12 cellular contexts compared by ENCODE assay signal in the genomic region with DNA sequence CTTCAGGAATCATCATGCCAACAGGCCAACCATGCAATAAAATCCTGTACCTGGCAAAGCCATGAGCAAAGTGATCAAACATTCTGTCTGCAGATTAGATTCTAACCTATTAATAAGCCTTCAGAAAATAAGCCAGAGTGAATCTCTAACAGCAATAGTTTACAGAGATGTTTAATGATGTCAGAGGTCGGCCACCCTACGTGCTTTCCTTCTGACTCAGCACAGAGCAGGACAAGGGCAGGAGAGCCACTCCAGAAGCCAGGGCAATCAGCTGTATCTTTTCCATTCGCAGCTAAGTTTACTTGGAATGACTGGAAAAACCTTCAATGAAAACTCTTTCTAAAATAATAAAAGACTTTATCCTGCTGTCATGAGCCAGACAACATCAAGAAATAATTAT. TPM values are rescaled to one million over a fixed set of nuclear protein-coding genes. Genes with fewer than 3 reads are reported as not detected.
DNase-seq lines count a peak whose midpoint lies in the region; ATAC-seq and TF ChIP-seq lines count a peak whose summit lies in the region.
"Had no signal": no experiment of that assay in that cellular context is flagged by ENCODE, and none has a peak within 500 bp of the region (broad histone marks: within the 10 kb centered on the region; RNA-seq: fewer than 3 reads in every experiment).

No MANE protein-coding gene starts in this region.

- H3K4me3 Mint-ChIP-seq in osteocyte (ENCODE audit: unreplicated experiment): peak overlapping the region; percentile 60
- H3K4me3 Mint-ChIP-seq: CD8-positive, alpha-beta T cell; stimulated activated naive CD8-positive, alpha-beta T cell treated with anti-CD3 and anti-CD28 coated beads, Interleukin-15, Interleukin-2, amounts not matched to agents 100 ng/mL and 50 ng/mL, for 24 hours had no signal

- peaks cover 83% of the 10 kb centered on the region for H3K36me3 Mint-ChIP-seq in osteocyte (ENCODE audit: unreplicated experiment)
- H3K36me3 Mint-ChIP-seq: CD8-positive, alpha-beta T cell had no signal

- H3K4me3 ChIP-seq in SJSA1 (no peak overlapping the region), fibroblast of villous mesenchyme (ENCODE audit: low read depth, low read length) (no peak overlapping the region)
- H3K4me3 ChIP-seq: HAP-1 had no signal

- peaks cover 71% of the 10 kb centered on the region for H3K4me1 ChIP-seq in SJSA1 (replicated peaks)
- H3K4me1 ChIP-seq: HAP-1 had no signal

- ATAC-seq in GM18909 (IDR thresholded peaks at IDR 0.05; ENCODE audit: poor library complexity, unreplicated experiment): no peak
- ATAC-seq: CD8-positive, alpha-beta T cell had no signal

- peak; percentile 87 for DNase-seq in Caki2 (ENCODE audit: low read depth)
- DNase-seq in SJSA1 (ENCODE audit: low read depth in 1 of 2, low spot score in 2 of 2): peak; percentile 62 to 68
- peak; percentile 90 for DNase-seq in fibroblast of villous mesenchyme (ENCODE audit: low read depth)
- DNase-seq in osteocyte (ENCODE audit: extremely low spot score, unreplicated experiment): no peak
- no peak for DNase-seq in NCI-H128 (lab: John Stamatoyannopoulos, UW; ENCODE audit: unreplicated experiment)
- DNase-seq in effector CD8-positive, alpha-beta T cell (lab: John Stamatoyannopoulos, UW): no peak
- no peak for DNase-seq in retina
- DNase-seq: CD8-positive, alpha-beta T cell; stimulated activated CD4-positive, alpha-beta T cell treated with anti-CD3 and anti-CD28 coated beads, Interleukin-12 subunit alpha, Interleukin-12 subunit beta, amount 100 ng/mL, for 4 hours had no signal

- TF ChIP-seq CTCF in fibroblast of villous mesenchyme (IDR thresholded peaks at IDR 0.05; ENCODE audit: insufficient read depth, low read depth, low read length) (no peak), osteocyte (IDR thresholded peaks at IDR 0.05) (no peak)

- peaks cover 4% of the 10 kb centered on the region; the same call in 1 of the 2 replicates for H3K36me3 ChIP-seq in SJSA1
- H3K36me3 ChIP-seq: HAP-1 had no signal

- H3K4me1 Mint-ChIP-seq in osteocyte (ENCODE audit: unreplicated experiment): peaks cover 93% of the 10 kb centered on the region

- H3K27ac ChIP-seq in SJSA1: peak overlapping the region; percentile 12

- H3K27ac Mint-ChIP-seq in osteocyte (ENCODE audit: unreplicated experiment): peak overlapping the region; percentile 85
- H3K27ac Mint-ChIP-seq: CD8-positive, alpha-beta T cell; stimulated activated naive CD8-positive, alpha-beta T cell treated with anti-CD3 and anti-CD28 coated beads, Interleukin-15, Interleukin-2, amounts not matched to agents 100 ng/mL and 50 ng/mL, for 24 hours had no signal

- H3K9me3 ChIP-seq in SJSA1 (replicated peaks): no peaks in the 10 kb centered on the region
- H3K9me3 ChIP-seq: HAP-1 had no signal

- in situ Hi-C loops in Caki2 (cut with HindIII; ENCODE audit: low pct_unique_long_range_greater_than_20kb, low sequenced_read_pairs): no loop called here

- no peaks in the 10 kb centered on the region for H3K9me3 Mint-ChIP-seq in osteocyte (ENCODE audit: unreplicated experiment)
- H3K9me3 Mint-ChIP-seq: CD8-positive, alpha-beta T cell; stimulated activated naive CD8-positive, alpha-beta T cell treated with anti-CD3 and anti-CD28 coated beads, Interleukin-15, Interleukin-2, amounts not matched to agents 100 ng/mL and 50 ng/mL, for 24 hours had no signal

- no peaks in the 10 kb centered on the region for H3K27me3 Mint-ChIP-seq in osteocyte (ENCODE audit: unreplicated experiment)

- no peaks in the 10 kb centered on the region for H3K27me3 ChIP-seq in SJSA1 (replicated peaks)

RNA-seq across cellular contexts. Expression of a gene that starts 13.2 kb away (rescaled TPM):
- 20.2 and 36.4 TPM in 2 replicates for total RNA-seq in Caki2 (2014; rRNA removed; shearing (Covaris generic); ENCODE audit: low replicate concordance)
- 42.2 and 54.8 TPM in 2 replicates for total RNA-seq in SJSA1 (2014; rRNA removed; shearing (Covaris generic))
- total RNA-seq in fibroblast of villous mesenchyme (324 and 401 TPM in 2 replicates), osteocyte (3,389 and 3,403 TPM in 2 replicates)
- total RNA-seq: CD8-positive, alpha-beta T cell had no signal

Comparison
In these comparisons a context has a peak if more than half of its experiments do, and no peak if none do; other contexts are left out.
1. DNase-seq: peak in Caki2 (single experiment), SJSA1 (2 of 2) and fibroblast of villous mesenchyme (single experiment); none in osteocyte (single experiment), NCI-H128 (single experiment), effector CD8-positive, alpha-beta T cell (single experiment) and retina (single experiment).